ENCODE assay signal across 8 cellular contexts in the genomic region with DNA sequence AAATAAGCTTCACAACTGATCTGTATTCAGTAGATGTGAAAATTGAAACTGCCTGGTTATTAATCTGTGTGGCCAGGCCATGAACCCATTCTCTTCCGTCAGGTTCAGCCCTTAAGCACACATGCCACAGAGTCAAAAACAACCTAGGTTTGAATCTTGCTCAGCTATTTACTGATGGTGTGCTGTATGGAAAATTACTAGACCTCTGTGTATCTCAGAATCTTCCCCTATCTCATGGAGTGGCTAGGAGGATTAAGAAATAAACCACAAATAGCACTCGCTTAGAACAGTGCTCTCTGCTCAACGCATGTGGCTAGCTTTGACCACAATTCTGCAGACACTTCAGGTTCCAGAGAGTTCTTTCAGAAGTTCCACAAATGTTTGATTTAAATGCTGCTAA.
DNase-seq lines count a peak whose midpoint lies in the region; ATAC-seq and TF ChIP-seq lines count a peak whose summit lies in the region.

No MANE protein-coding gene starts in this region.

- in situ Hi-C loops in KBM-7 (cut with MboI; ENCODE audit: low pct_unique_long_range_greater_than_20kb, low sequenced_read_pairs) = no loop called here

- no peak overlapping the region for H3K4me3 ChIP-seq in GM12864 (ENCODE audit: low read depth, low read length)
- H3K4me3 ChIP-seq in tibial artery = no peak overlapping the region

- no peaks in the 10 kb centered on the region for H3K27me3 ChIP-seq in tibial artery

- no peaks in the 10 kb centered on the region for H3K36me3 ChIP-seq in tibial artery

- TF ChIP-seq CTCF in GM12864 (IDR thresholded peaks at IDR 0.05; ENCODE audit: low read depth, low read length, missing control alignments) = no peak
- no peak for TF ChIP-seq CTCF in omental fat pad (IDR thresholded peaks at IDR 0.05)
- TF ChIP-seq CTCF in tibial artery (IDR thresholded peaks at IDR 0.05) = no peak

- peak; percentile 59 for ATAC-seq in GM21529 (IDR thresholded peaks at IDR 0.05; ENCODE audit: unreplicated experiment)
- ATAC-seq in esophagus mucosa = peak; percentile 49
- ATAC-seq in omental fat pad (ENCODE audit: low FRiP score) = no peak

- DNase-seq in GM12864 (ENCODE audit: low read depth) = peak; percentile 69
- peak; percentile 73 for DNase-seq in KBM-7
- no peak for DNase-seq in NCI-H69 (lab: John Stamatoyannopoulos, UW)
- no peak for DNase-seq in anterior cingulate cortex (lab: John Stamatoyannopoulos, UW)
- no peak for DNase-seq in omental fat pad (ENCODE audit: low spot score)
- DNase-seq in tibial artery = no peak

- no peaks in the 10 kb centered on the region for H3K9me3 ChIP-seq in tibial artery

- intact Hi-C loops in tibial artery (cut with DNase I; ENCODE audit: low total_unique reads) = no loop called here

- H3K4me1 ChIP-seq in tibial artery = no peaks in the 10 kb centered on the region

- H3K27ac ChIP-seq in tibial artery = no peak overlapping the region

Comparison
In these comparisons a context has a peak if more than half of its experiments do, and no peak if none do; other contexts are left out.
1. DNase-seq: peak in GM12864 (single experiment) and KBM-7 (single experiment); none in NCI-H69 (single experiment), anterior cingulate cortex (0 of 58), omental fat pad (single experiment) and tibial artery (0 of 2).